Comparison of ENCODE assay signal across 1 cellular context in genomic region chr9:86774101-86774500, GRCh38.
TF ChIP-seq lines count a peak whose summit lies in the region.

No MANE protein-coding gene starts in this region.

TF ChIP-seq in H1, 55 proteins besides CTCF, POLR2A, EP300 and RAD21 (continued from another document):
- TF ChIP-seq HDAC2 (IDR thresholded peaks at IDR 0.05; ENCODE audit: borderline replicate concordance in 1 of 2, low read depth in 2 of 2, low read length in 2 of 2) (no peak), CHD7 (IDR thresholded peaks at IDR 0.05; ENCODE audit: insufficient replicate concordance, low read length) (no peak), SP4 (IDR thresholded peaks at IDR 0.05; ENCODE audit: low read length) (no peak), JUN (IDR thresholded peaks at IDR 0.05; ENCODE audit: low read depth, low read length) (no peak), BRCA1 (IDR thresholded peaks at IDR 0.05; ENCODE audit: low read depth, low read length) (no peak), KDM4A (IDR thresholded peaks at IDR 0.05; ENCODE audit: low read depth, low read length, severe bottlenecking) (no peak), CBX5 (IDR thresholded peaks at IDR 0.05; ENCODE audit: low read depth, low read length) (no peak), TBP (IDR thresholded peaks at IDR 0.05; ENCODE audit: low read depth, low read length) (no peak), BACH1 (IDR thresholded peaks at IDR 0.05; ENCODE audit: low read length) (no peak)
